Comparison of ENCODE assay signal across 19 cellular contexts in genomic region chr2:207341816-207342215, GRCh38.
DNase-seq lines count a peak whose midpoint lies in the region; ATAC-seq and TF ChIP-seq lines count a peak whose summit lies in the region.
"Had no signal": no experiment of that assay in that cellular context is flagged by ENCODE, and none has a peak within 500 bp of the region (broad histone marks: within the 10 kb centered on the region; RNA-seq: fewer than 3 reads in every experiment).

No MANE protein-coding gene starts in this region.

- TF ChIP-seq EP300 in SK-N-SH (IDR thresholded peaks at IDR 0.05; ENCODE audit: borderline replicate concordance in 1 of 2, low read depth in 1 of 2, low read length in 1 of 2), result no peak

- no peaks in the 10 kb centered on the region for H3K36me3 Mint-ChIP-seq in neural progenitor cell
- no peaks in the 10 kb centered on the region for H3K36me3 Mint-ChIP-seq in activated CD8-positive, alpha-beta T cell treated with anti-CD3 and anti-CD28 coated beads for 36 hours (ENCODE audit: low read depth)
- H3K36me3 Mint-ChIP-seq in T-cell, result no peaks in the 10 kb centered on the region
- H3K36me3 Mint-ChIP-seq in T-helper 17 cell (ENCODE audit: low read depth), result peaks cover 2% of the 10 kb centered on the region

- TF ChIP-seq RAD21 in SK-N-SH (IDR thresholded peaks at IDR 0.05; ENCODE audit: low read length), result peak; percentile 48

- TF ChIP-seq CTCF in SK-N-SH (IDR thresholded peaks at IDR 0.05), result no peak
- TF ChIP-seq CTCF in LNCaP clone FGC (IDR thresholded peaks at IDR 0.05; ENCODE audit: control insufficient read depth, extremely low read depth, insufficient read depth), result peak; percentile 39; the same call in 1 of the 2 replicates
- no peak for TF ChIP-seq CTCF in neural progenitor cell (IDR thresholded peaks at IDR 0.05)
- no peak for TF ChIP-seq CTCF in activated CD8-positive, alpha-beta T cell treated with anti-CD3 and anti-CD28 coated beads for 36 hours (IDR thresholded peaks at IDR 0.05)

- H3K4me1 ChIP-seq in SK-N-SH (ENCODE audit: control insufficient read depth in 1 of 2, insufficient read depth in 2 of 2, low read depth in 1 of 2, low read length in 1 of 2), result peaks cover 0 to 21% of the 10 kb centered on the region in 2 experiments; a peak in 3 of 4 replicates
- H3K4me1 ChIP-seq in neural progenitor cell, result peaks cover 11% of the 10 kb centered on the region
- H3K4me1 ChIP-seq: Peyer's patch had no signal

- POLR2A ChIA-PET in SK-N-SH (lab: Yijun Ruan, JAX), result interaction anchor here (0.5 to 1.7 kb wide), 3 partner anchors 131 to 265 kb away, joined by 3 to 12 read pairs (median 3); partner anchors contain the start of gene KLF7
- POLR2A ChIA-PET in activated CD8-positive, alpha-beta T cell treated with anti-CD3 and anti-CD28 coated beads for 36 hours (lab: Charles Lee), result interaction anchor here (0.8 to 1.0 kb wide), 2 partner anchors 10 to 77 kb away, joined by 4 read pairs; no protein-coding TSS in a partner anchor
- POLR2A ChIA-PET in T-cell (lab: Charles Lee), result no interaction called here

- H3F3A ChIP-seq in SK-N-SH (replicated peaks; ENCODE audit: insufficient read depth) (no peaks in the 10 kb centered on the region), neural progenitor cell (ENCODE audit: low read depth) (no peaks in the 10 kb centered on the region)

- no peak overlapping the region for H3K4me3 ChIP-seq in SK-N-SH (ENCODE audit: low read depth in 2 of 2, low read length in 1 of 2)
- no peak overlapping the region for H3K4me3 ChIP-seq in LNCaP clone FGC (ENCODE audit: low read depth, low read length)
- no peak overlapping the region for H3K4me3 ChIP-seq in neural progenitor cell
- H3K4me3 ChIP-seq: Peyer's patch had no signal

- no peaks in the 10 kb centered on the region for H3K27me3 ChIP-seq in SK-N-SH (ENCODE audit: insufficient read depth)
- H3K27me3 ChIP-seq in neural progenitor cell, result no peaks in the 10 kb centered on the region
- H3K27me3 ChIP-seq: Peyer's patch had no signal

- no peaks in the 10 kb centered on the region for H3K9me2 ChIP-seq in SK-N-SH

- H3K27ac ChIP-seq in SK-N-SH (ENCODE audit: low read depth in 2 of 2, low read length in 1 of 2), result peak overlapping the region in 1 of 2 experiments; percentile 72; a peak in 1 of 4 replicates
- H3K27ac ChIP-seq in neural progenitor cell, result no peak overlapping the region
- H3K27ac ChIP-seq: Peyer's patch had no signal

- CTCF ChIA-PET in SK-N-SH (lab: Yijun Ruan, JAX) (interaction anchor here (1.0 to 1.4 kb wide), 5 partner anchors 22 to 542 kb away, joined by 3 to 4 read pairs (median 3); no protein-coding TSS in a partner anchor), T-cell (lab: Charles Lee) (interaction anchor here in 1 of 2 donors (0.6 kb wide), 1 partner anchor 108 kb away, joined by 3 read pairs; no protein-coding TSS in a partner anchor)
- CTCF ChIA-PET in activated CD8-positive, alpha-beta T cell treated with anti-CD3 and anti-CD28 coated beads for 36 hours (lab: Charles Lee), result no interaction called here

- DNase-seq in SK-N-SH (no peak), LNCaP clone FGC (ENCODE audit: low read depth) (no peak), dermis blood vessel endothelial cell (peak; percentile 30), neural progenitor cell (ENCODE audit: low spot score) (peak; percentile 36), T-cell (no peak), T-helper 17 cell (no peak)
- DNase-seq in activated CD8-positive, alpha-beta T cell treated with anti-CD3 and anti-CD28 coated beads for 36 hours, result no peak
- DNase-seq: ACHN; amygdala; CD4-positive, alpha-beta memory T cell; HFFc6; kidney glomerular epithelial cell; NCI-H1694; NCI-H446 treated with DMSO at 0.1 percent for 48 hours; Peyer's patch; small intestine; SW 1271 had no signal

- H2AFZ ChIP-seq in SK-N-SH (ENCODE audit: low read depth) (no peak overlapping the region), neural progenitor cell (replicated peaks) (no peak overlapping the region)

- no peaks in the 10 kb centered on the region for H3K79me2 ChIP-seq in SK-N-SH (ENCODE audit: insufficient read depth)
- H3K79me2 ChIP-seq in neural progenitor cell (ENCODE audit: low read depth), result no peaks in the 10 kb centered on the region

- no peaks in the 10 kb centered on the region for H4K20me1 ChIP-seq in SK-N-SH (ENCODE audit: insufficient read depth)
- H4K20me1 ChIP-seq in neural progenitor cell (ENCODE audit: low read depth), result no peaks in the 10 kb centered on the region

- no peaks in the 10 kb centered on the region for H3K36me3 ChIP-seq in SK-N-SH (replicated peaks in 1 of 2; ENCODE audit: control insufficient read depth in 1 of 2, insufficient read depth in 2 of 2, low read length in 1 of 2)
- H3K36me3 ChIP-seq in neural progenitor cell, result no peaks in the 10 kb centered on the region
- H3K36me3 ChIP-seq: Peyer's patch had no signal

- peaks cover 14% of the 10 kb centered on the region for H3K9me3 Mint-ChIP-seq in neural progenitor cell
- peaks cover 1% of the 10 kb centered on the region for H3K9me3 Mint-ChIP-seq in activated CD8-positive, alpha-beta T cell treated with anti-CD3 and anti-CD28 coated beads for 36 hours
- H3K9me3 Mint-ChIP-seq in T-cell, result peaks cover 0 to 9% (median 0%) of the 10 kb centered on the region in 3 donors
- H3K9me3 Mint-ChIP-seq: HFFc6; stimulated activated naive CD8-positive, alpha-beta T cell treated with anti-CD3 and anti-CD28 coated beads, Interleukin-15, Interleukin-2, amounts not matched to agents 100 ng/mL and 50 ng/mL, for 24 hours had no signal

- H3K27me3 Mint-ChIP-seq in neural progenitor cell (ENCODE audit: insufficient read depth, low read depth) (peaks cover 6% of the 10 kb centered on the region), T-cell (no peaks in the 10 kb centered on the region), T-helper 17 cell (no peaks in the 10 kb centered on the region)
- no peaks in the 10 kb centered on the region for H3K27me3 Mint-ChIP-seq in activated CD8-positive, alpha-beta T cell treated with anti-CD3 and anti-CD28 coated beads for 36 hours
- H3K27me3 Mint-ChIP-seq: CD4-positive, alpha-beta memory T cell; stimulated activated naive CD8-positive, alpha-beta T cell treated with anti-CD3 and anti-CD28 coated beads, Interleukin-15, Interleukin-2, amounts not matched to agents 100 ng/mL and 50 ng/mL, for 24 hours had no signal

- H3K9me3 ChIP-seq in SK-N-SH (no peaks in the 10 kb centered on the region), neural progenitor cell (ENCODE audit: low read depth) (no peaks in the 10 kb centered on the region), T-helper 17 cell (ENCODE audit: control insufficient read depth, low read length, poor library complexity, severe bottlenecking) (no peaks in the 10 kb centered on the region)
- H3K9me3 ChIP-seq: Peyer's patch had no signal

- H3K27ac Mint-ChIP-seq in neural progenitor cell, result no peak overlapping the region
- H3K27ac Mint-ChIP-seq in activated CD8-positive, alpha-beta T cell treated with anti-CD3 and anti-CD28 coated beads for 36 hours, result no peak overlapping the region
- H3K27ac Mint-ChIP-seq in T-cell, result no peak overlapping the region
- no peak overlapping the region for H3K27ac Mint-ChIP-seq in T-helper 17 cell
- H3K27ac Mint-ChIP-seq: HFFc6; stimulated activated naive CD8-positive, alpha-beta T cell treated with anti-CD3 and anti-CD28 coated beads, Interleukin-15, Interleukin-2, amounts not matched to agents 100 ng/mL and 50 ng/mL, for 24 hours had no signal

- intact Hi-C loops in activated CD8-positive, alpha-beta T cell treated with anti-CD3 and anti-CD28 coated beads for 36 hours (cut with micrococcal nuclease), result no loop called here

- ATAC-seq in SK-N-SH treated with all-trans-retinoic acid at 6 μM for 48 hours (no peak; the same call in 2 of the 3 replicates), T-cell (replicated peaks in 1 of 4) (no peak), T-helper 17 cell (no peak)
- ATAC-seq in activated CD8-positive, alpha-beta T cell treated with anti-CD3 and anti-CD28 coated beads for 36 hours, result no peak

- peaks cover 33% of the 10 kb centered on the region for H3K4me1 Mint-ChIP-seq in neural progenitor cell
- peaks cover 14% of the 10 kb centered on the region for H3K4me1 Mint-ChIP-seq in activated CD8-positive, alpha-beta T cell treated with anti-CD3 and anti-CD28 coated beads for 36 hours (ENCODE audit: low read depth)
- H3K4me1 Mint-ChIP-seq in T-cell, result peaks cover 11 to 12% (median 12%) of the 10 kb centered on the region in 3 donors
- peaks cover 13% of the 10 kb centered on the region for H3K4me1 Mint-ChIP-seq in T-helper 17 cell

- H3K4me2 ChIP-seq in SK-N-SH (no peak overlapping the region), neural progenitor cell (peak overlapping the region; percentile 18)

- H3K4me3 Mint-ChIP-seq in neural progenitor cell (no peak overlapping the region), T-cell (no peak overlapping the region), T-helper 17 cell (no peak overlapping the region)
- H3K4me3 Mint-ChIP-seq in activated CD8-positive, alpha-beta T cell treated with anti-CD3 and anti-CD28 coated beads for 36 hours, result no peak overlapping the region
- H3K4me3 Mint-ChIP-seq: CD4-positive, alpha-beta memory T cell; HFFc6; stimulated activated naive CD8-positive, alpha-beta T cell treated with anti-CD3 and anti-CD28 coated beads, Interleukin-15, Interleukin-2, amounts not matched to agents 100 ng/mL and 50 ng/mL, for 24 hours had no signal

- H3K9ac ChIP-seq in SK-N-SH (no peak overlapping the region), neural progenitor cell (no peak overlapping the region)

TF ChIP-seq in SK-N-SH, 30 proteins besides CTCF, POLR2A, EP300 and RAD21 (continues in another document):
- TF ChIP-seq SMC3 (IDR thresholded peaks at IDR 0.05; ENCODE audit: low read depth, low read length), result no peak
- no peak for TF ChIP-seq JUND (IDR thresholded peaks at IDR 0.05)
- TF ChIP-seq FOSL2 (IDR thresholded peaks at IDR 0.05; ENCODE audit: borderline replicate concordance, low read depth), result no peak
- TF ChIP-seq YY1 (IDR thresholded peaks at IDR 0.05; ENCODE audit: low read depth), result no peak
- TF ChIP-seq MEF2A (IDR thresholded peaks at IDR 0.05; ENCODE audit: borderline replicate concordance, low read depth), result no peak

TF ChIP-seq in SK-N-SH treated with all-trans-retinoic acid at 6 μM for 48 hours, 23 proteins besides CTCF, POLR2A, EP300 and RAD21 (continues in another document):
- no peak for TF ChIP-seq GLIS3 (CRISPR knock-in tag; IDR thresholded peaks at IDR 0.05)
- TF ChIP-seq ZFP30 (CRISPR knock-in tag; IDR thresholded peaks at IDR 0.05), result no peak
- no peak for TF ChIP-seq POU6F1 (CRISPR knock-in tag; IDR thresholded peaks at IDR 0.05; ENCODE audit: borderline replicate concordance, low read depth)

Comparison
In these comparisons a context has a peak if more than half of its experiments do, and no peak if none do; other contexts are left out.
1. DNase-seq: peak in dermis blood vessel endothelial cell (single experiment) and neural progenitor cell (single experiment); none in SK-N-SH (single experiment), LNCaP clone FGC (single experiment), activated CD8-positive, alpha-beta T cell treated with anti-CD3 and anti-CD28 coated beads for 36 hours (single experiment), T-cell (0 of 34) and T-helper 17 cell (0 of 3).
2. POLR2A ChIA-PET loops: an anchor here in SK-N-SH (0.5 to 1.7 kb wide) and activated CD8-positive, alpha-beta T cell treated with anti-CD3 and anti-CD28 coated beads for 36 hours (0.8 to 1.0 kb wide); none called in T-cell.